13 cellular contexts compared by ENCODE assay signal in the genomic region with DNA sequence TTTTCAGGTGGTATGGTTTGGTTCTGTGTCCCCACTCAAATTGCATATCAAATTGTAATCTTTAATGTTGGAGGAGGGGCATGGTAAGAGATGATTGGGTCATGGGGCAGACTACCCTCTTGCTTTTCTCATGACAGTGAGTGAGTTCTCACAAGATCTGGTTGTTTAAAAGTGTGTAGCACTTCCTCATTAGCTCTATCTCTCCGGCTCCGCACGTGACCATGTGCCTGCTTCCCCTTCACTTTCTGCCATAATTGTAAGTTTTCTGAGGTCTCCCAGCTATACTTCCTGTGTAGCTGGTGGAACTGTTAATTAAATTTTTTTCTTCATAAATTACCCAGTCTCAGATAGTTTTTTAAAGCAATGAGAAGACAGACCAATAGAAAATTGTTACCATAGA.
DNase-seq lines count a peak whose midpoint lies in the region; ATAC-seq and TF ChIP-seq lines count a peak whose summit lies in the region.
"Had no signal": no experiment of that assay in that cellular context is flagged by ENCODE, and none has a peak within 500 bp of the region (broad histone marks: within the 10 kb centered on the region; RNA-seq: fewer than 3 reads in every experiment).

No MANE protein-coding gene starts in this region.

- ATAC-seq in GM19397 (IDR thresholded peaks at IDR 0.05; ENCODE audit: unreplicated experiment) (peak; percentile 49), HG02870 (IDR thresholded peaks at IDR 0.05; ENCODE audit: unreplicated experiment) (peak; percentile 45), HG03045 (IDR thresholded peaks at IDR 0.05; ENCODE audit: unreplicated experiment) (no peak)
- ATAC-seq: lower lobe of right lung, T-helper 17 cell had no signal

- CTCF ChIA-PET in A673 (lab: Charles Lee): no interaction called here

- H3K9me3 ChIP-seq in A673 (ENCODE audit: low read depth, low read length, poor library complexity, severe bottlenecking): peaks cover 7% of the 10 kb centered on the region
- H3K9me3 ChIP-seq: HAP-1, lower lobe of right lung, suprapubic skin had no signal

- peak; percentile 26 for DNase-seq in NAMALWA (ENCODE audit: low spot score)
- no peak for DNase-seq in hippocampal formation (lab: John Stamatoyannopoulos, UW)
- DNase-seq in A673 (ENCODE audit: low spot score): no peak
- DNase-seq in DMS 273 treated with DMSO at 0.1 percent for 48 hours (lab: John Stamatoyannopoulos, UW): no peak
- DNase-seq: activated CD4-positive, alpha-beta memory T cell treated with anti-CD3 and anti-CD28 coated beads, Interleukin-2, amount 10 ng/mL, durations not matched to agents 7 days and 5 days; activated gamma-delta T cell treated with Interleukin-2 at 50 U/mL for 16 hours; lower lobe of right lung; T-helper 17 cell had no signal

- H3K27ac ChIP-seq in A673 (ENCODE audit: low read depth, low read length, poor library complexity, severe bottlenecking): no peak overlapping the region
- H3K27ac ChIP-seq: lower lobe of right lung, suprapubic skin had no signal

- H3K27me3 ChIP-seq in A673 (replicated peaks; ENCODE audit: insufficient read depth, low read depth, low read length, poor library complexity): no peaks in the 10 kb centered on the region
- H3K27me3 ChIP-seq: suprapubic skin had no signal

- BruUV-seq in A673 (replicated peaks; lab: Mats Ljungman, UMichigan): no TSS peak

- intact Hi-C loops in A673 (cut with micrococcal nuclease; ENCODE audit: unreplicated experiment): no loop called here

- H3K36me3 ChIP-seq in A673 (ENCODE audit: insufficient read depth, low read length, poor library complexity, severe bottlenecking): no peaks in the 10 kb centered on the region
- H3K36me3 ChIP-seq: HAP-1, lower lobe of right lung, suprapubic skin had no signal

- H3K4me3 ChIP-seq in A673 (ENCODE audit: low read depth, low read length, poor library complexity, severe bottlenecking): no peak overlapping the region
- H3K4me3 ChIP-seq: HAP-1, lower lobe of right lung, suprapubic skin had no signal

- TF ChIP-seq CTCF in A673 (conservative IDR thresholded peaks at IDR 0.05; ENCODE audit: low read depth, low read length): no peak

- POLR2A ChIA-PET in A673 (lab: Charles Lee; ENCODE audit: low non-redundant PET): no interaction called here

- no peaks in the 10 kb centered on the region for H3K4me1 ChIP-seq in A673 (ENCODE audit: insufficient read depth, low read length, poor library complexity, severe bottlenecking)
- H3K4me1 ChIP-seq: HAP-1, lower lobe of right lung, suprapubic skin had no signal
